ENCODE assay signal across 1 cellular context in the genomic region with DNA sequence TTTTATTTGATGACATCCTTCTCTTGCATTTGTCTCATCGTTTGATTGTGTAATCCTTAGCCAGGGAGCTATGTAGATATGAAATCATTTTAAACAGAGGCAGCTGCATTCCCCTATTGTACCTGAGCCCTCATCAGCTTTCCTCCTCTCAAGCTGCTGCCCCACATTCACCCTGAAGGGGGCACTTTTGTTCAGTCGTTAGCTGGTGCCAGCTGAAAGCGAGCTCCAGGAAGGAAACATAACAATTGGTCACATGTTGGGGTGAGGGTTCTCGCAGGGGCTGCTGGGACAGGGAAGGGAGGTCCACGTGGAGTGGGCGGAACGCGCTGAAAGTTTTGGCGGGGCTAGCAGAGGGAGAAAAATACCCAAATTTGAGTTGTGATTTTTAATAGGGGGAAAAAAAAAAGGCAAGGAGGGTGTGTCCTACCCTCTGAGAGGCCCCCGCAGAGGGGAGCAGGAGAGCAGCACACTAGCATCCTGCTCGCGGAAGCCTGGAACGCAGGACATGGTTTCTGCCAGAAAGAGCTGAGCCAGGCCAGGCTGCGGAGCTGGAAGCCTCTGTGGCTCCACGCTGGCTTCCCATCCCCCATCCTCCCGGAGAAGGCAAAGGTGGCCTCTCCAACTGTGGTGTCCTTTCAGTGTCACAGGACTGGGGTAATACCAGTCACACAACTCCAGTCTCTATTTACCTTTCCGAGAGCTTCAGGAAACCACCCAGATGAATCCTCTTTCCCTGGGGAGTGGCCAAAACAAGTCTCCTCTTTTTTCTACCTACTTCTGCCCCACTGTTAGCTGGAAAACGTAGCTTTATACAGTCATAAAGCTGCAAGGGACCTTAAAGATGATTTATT.
TF ChIP-seq lines count a peak whose summit lies in the region.

No MANE protein-coding gene starts in this region.

TF ChIP-seq in HEK293, 187 proteins besides CTCF, POLR2A, EP300 and RAD21 (continued from another document):
- TF ChIP-seq, protein P1, sequence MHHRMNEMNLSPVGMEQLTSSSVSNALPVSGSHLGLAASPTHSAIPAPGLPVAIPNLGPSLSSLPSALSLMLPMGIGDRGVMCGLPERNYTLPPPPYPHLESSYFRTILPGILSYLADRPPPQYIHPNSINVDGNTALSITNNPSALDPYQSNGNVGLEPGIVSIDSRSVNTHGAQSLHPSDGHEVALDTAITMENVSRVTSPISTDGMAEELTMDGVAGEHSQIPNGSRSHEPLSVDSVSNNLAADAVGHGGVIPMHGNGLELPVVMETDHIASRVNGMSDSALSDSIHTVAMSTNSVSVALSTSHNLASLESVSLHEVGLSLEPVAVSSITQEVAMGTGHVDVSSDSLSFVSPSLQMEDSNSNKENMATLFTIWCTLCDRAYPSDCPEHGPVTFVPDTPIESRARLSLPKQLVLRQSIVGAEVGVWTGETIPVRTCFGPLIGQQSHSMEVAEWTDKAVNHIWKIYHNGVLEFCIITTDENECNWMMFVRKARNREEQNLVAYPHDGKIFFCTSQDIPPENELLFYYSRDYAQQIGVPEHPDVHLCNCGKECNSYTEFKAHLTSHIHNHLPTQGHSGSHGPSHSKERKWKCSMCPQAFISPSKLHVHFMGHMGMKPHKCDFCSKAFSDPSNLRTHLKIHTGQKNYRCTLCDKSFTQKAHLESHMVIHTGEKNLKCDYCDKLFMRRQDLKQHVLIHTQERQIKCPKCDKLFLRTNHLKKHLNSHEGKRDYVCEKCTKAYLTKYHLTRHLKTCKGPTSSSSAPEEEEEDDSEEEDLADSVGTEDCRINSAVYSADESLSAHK (tag by site-specific recombination; IDR thresholded peaks at IDR 0.05): no peak
- peak; percentile 94 for TF ChIP-seq KLF10 (tag by site-specific recombination; IDR thresholded peaks at IDR 0.05)
- no peak for TF ChIP-seq ZNF37A (tag by site-specific recombination; IDR thresholded peaks at IDR 0.05)
- TF ChIP-seq ZNF792 (tag by site-specific recombination; IDR thresholded peaks at IDR 0.05): no peak
- no peak for TF ChIP-seq ZNF426 (tag by site-specific recombination; IDR thresholded peaks at IDR 0.05)
- TF ChIP-seq GFI1B (tag by site-specific recombination; IDR thresholded peaks at IDR 0.05): no peak
- peak; percentile 88 for TF ChIP-seq ZNF654 (tag by site-specific recombination; IDR thresholded peaks at IDR 0.05; ENCODE audit: low read depth)
- peak; percentile 42; the same call in 1 of the 2 replicates for TF ChIP-seq FEZF1 (tag by site-specific recombination; IDR thresholded peaks at IDR 0.05)
- no peak for TF ChIP-seq ZNF133 (tag by site-specific recombination; IDR thresholded peaks at IDR 0.05)
- peak; percentile 67; the same call in 1 of the 2 replicates for TF ChIP-seq KLF7 (tag by site-specific recombination; IDR thresholded peaks at IDR 0.05; ENCODE audit: borderline replicate concordance)
- TF ChIP-seq SP2 (tag by site-specific recombination; IDR thresholded peaks at IDR 0.05): peak; percentile 84
- TF ChIP-seq, protein P2, sequence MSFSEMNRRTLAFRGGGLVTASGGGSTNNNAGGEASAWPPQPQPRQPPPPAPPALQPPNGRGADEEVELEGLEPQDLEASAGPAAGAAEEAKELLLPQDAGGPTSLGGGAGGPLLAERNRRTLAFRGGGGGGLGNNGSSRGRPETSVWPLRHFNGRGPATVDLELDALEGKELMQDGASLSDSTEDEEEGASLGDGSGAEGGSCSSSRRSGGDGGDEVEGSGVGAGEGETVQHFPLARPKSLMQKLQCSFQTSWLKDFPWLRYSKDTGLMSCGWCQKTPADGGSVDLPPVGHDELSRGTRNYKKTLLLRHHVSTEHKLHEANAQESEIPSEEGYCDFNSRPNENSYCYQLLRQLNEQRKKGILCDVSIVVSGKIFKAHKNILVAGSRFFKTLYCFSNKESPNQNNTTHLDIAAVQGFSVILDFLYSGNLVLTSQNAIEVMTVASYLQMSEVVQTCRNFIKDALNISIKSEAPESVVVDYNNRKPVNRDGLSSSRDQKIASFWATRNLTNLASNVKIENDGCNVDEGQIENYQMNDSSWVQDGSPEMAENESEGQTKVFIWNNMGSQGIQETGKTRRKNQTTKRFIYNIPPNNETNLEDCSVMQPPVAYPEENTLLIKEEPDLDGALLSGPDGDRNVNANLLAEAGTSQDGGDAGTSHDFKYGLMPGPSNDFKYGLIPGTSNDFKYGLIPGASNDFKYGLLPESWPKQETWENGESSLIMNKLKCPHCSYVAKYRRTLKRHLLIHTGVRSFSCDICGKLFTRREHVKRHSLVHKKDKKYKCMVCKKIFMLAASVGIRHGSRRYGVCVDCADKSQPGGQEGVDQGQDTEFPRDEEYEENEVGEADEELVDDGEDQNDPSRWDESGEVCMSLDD (tag by site-specific recombination; IDR thresholded peaks at IDR 0.05): peak; percentile 92
- no peak for TF ChIP-seq ZNF248 (tag by site-specific recombination; IDR thresholded peaks at IDR 0.05)
- TF ChIP-seq EGR2 (tag by site-specific recombination; IDR thresholded peaks at IDR 0.05; ENCODE audit: low read depth): peak; percentile 66; the same call in 1 of the 2 replicates
- TF ChIP-seq, protein P3, sequence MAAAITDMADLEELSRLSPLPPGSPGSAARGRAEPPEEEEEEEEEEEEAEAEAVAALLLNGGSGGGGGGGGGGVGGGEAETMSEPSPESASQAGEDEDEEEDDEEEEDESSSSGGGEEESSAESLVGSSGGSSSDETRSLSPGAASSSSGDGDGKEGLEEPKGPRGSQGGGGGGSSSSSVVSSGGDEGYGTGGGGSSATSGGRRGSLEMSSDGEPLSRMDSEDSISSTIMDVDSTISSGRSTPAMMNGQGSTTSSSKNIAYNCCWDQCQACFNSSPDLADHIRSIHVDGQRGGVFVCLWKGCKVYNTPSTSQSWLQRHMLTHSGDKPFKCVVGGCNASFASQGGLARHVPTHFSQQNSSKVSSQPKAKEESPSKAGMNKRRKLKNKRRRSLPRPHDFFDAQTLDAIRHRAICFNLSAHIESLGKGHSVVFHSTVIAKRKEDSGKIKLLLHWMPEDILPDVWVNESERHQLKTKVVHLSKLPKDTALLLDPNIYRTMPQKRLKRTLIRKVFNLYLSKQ (tag by site-specific recombination; IDR thresholded peaks at IDR 0.05; ENCODE audit: borderline replicate concordance): no peak
- no peak for TF ChIP-seq ZNF843 (tag by site-specific recombination; IDR thresholded peaks at IDR 0.05)
- TF ChIP-seq ZNF266 (tag by site-specific recombination; IDR thresholded peaks at IDR 0.05; ENCODE audit: low read depth): no peak
- no peak for TF ChIP-seq ZNF530 (tag by site-specific recombination; IDR thresholded peaks at IDR 0.05; ENCODE audit: low read depth)
- no peak; the same call in 1 of the 2 replicates for TF ChIP-seq ZNF394 (tag by site-specific recombination; IDR thresholded peaks at IDR 0.05; ENCODE audit: borderline replicate concordance)
- TF ChIP-seq ZNF335 (tag by site-specific recombination; conservative IDR thresholded peaks at IDR 0.05): peak; percentile 79
- TF ChIP-seq ZBTB7A (tag by site-specific recombination; IDR thresholded peaks at IDR 0.05; ENCODE audit: low read depth): no peak
- 0 out of 2 replicates have a peak, but pooled peaks have one; percentile 5 for TF ChIP-seq OSR2 (tag by site-specific recombination; IDR thresholded peaks at IDR 0.05)
- TF ChIP-seq, protein P4, sequence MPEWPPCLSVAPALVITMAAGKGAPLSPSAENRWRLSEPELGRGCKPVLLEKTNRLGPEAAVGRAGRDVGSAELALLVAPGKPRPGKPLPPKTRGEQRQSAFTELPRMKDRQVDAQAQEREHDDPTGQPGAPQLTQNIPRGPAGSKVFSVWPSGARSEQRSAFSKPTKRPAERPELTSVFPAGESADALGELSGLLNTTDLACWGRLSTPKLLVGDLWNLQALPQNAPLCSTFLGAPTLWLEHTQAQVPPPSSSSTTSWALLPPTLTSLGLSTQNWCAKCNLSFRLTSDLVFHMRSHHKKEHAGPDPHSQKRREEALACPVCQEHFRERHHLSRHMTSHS (tag by site-specific recombination; IDR thresholded peaks at IDR 0.05): no peak
- TF ChIP-seq ZNF423 (tag by site-specific recombination; IDR thresholded peaks at IDR 0.05): no peak
- TF ChIP-seq, protein P5, sequence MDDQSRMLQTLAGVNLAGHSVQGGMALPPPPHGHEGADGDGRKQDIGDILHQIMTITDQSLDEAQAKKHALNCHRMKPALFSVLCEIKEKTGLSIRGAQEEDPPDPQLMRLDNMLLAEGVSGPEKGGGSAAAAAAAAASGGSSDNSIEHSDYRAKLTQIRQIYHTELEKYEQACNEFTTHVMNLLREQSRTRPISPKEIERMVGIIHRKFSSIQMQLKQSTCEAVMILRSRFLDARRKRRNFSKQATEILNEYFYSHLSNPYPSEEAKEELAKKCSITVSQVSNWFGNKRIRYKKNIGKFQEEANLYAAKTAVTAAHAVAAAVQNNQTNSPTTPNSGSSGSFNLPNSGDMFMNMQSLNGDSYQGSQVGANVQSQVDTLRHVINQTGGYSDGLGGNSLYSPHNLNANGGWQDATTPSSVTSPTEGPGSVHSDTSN (CRISPR knock-in tag; IDR thresholded peaks at IDR 0.05): no peak
- no peak for TF ChIP-seq ZNF112 (tag by site-specific recombination; IDR thresholded peaks at IDR 0.05)
- TF ChIP-seq ZFP69B (tag by site-specific recombination; IDR thresholded peaks at IDR 0.05): no peak
- TF ChIP-seq ZNF521 (tag by site-specific recombination; IDR thresholded peaks at IDR 0.05): no peak
- TF ChIP-seq, protein P6, sequence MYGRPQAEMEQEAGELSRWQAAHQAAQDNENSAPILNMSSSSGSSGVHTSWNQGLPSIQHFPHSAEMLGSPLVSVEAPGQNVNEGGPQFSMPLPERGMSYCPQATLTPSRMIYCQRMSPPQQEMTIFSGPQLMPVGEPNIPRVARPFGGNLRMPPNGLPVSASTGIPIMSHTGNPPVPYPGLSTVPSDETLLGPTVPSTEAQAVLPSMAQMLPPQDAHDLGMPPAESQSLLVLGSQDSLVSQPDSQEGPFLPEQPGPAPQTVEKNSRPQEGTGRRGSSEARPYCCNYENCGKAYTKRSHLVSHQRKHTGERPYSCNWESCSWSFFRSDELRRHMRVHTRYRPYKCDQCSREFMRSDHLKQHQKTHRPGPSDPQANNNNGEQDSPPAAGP (tag by site-specific recombination; IDR thresholded peaks at IDR 0.05): peak; percentile 43
- no peak for TF ChIP-seq ZNF529 (tag by site-specific recombination; IDR thresholded peaks at IDR 0.05; ENCODE audit: insufficient replicate concordance)
- TF ChIP-seq ZNF350 (tag by site-specific recombination; IDR thresholded peaks at IDR 0.05): no peak
- TF ChIP-seq IKZF3 (tag by site-specific recombination; IDR thresholded peaks at IDR 0.05): peak; percentile 28; the same call in 1 of the 2 replicates
- TF ChIP-seq GLI2 (tag by site-specific recombination; IDR thresholded peaks at IDR 0.05; ENCODE audit: borderline replicate concordance, low read depth): no peak
- TF ChIP-seq, protein P7, sequence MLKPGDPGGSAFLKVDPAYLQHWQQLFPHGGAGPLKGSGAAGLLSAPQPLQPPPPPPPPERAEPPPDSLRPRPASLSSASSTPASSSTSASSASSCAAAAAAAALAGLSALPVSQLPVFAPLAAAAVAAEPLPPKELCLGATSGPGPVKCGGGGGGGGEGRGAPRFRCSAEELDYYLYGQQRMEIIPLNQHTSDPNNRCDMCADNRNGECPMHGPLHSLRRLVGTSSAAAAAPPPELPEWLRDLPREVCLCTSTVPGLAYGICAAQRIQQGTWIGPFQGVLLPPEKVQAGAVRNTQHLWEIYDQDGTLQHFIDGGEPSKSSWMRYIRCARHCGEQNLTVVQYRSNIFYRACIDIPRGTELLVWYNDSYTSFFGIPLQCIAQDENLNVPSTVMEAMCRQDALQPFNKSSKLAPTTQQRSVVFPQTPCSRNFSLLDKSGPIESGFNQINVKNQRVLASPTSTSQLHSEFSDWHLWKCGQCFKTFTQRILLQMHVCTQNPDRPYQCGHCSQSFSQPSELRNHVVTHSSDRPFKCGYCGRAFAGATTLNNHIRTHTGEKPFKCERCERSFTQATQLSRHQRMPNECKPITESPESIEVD (tag by site-specific recombination; IDR thresholded peaks at IDR 0.05): peak; percentile 59
- TF ChIP-seq ZNF175 (tag by site-specific recombination; IDR thresholded peaks at IDR 0.05): no peak
- TF ChIP-seq, protein P8, sequence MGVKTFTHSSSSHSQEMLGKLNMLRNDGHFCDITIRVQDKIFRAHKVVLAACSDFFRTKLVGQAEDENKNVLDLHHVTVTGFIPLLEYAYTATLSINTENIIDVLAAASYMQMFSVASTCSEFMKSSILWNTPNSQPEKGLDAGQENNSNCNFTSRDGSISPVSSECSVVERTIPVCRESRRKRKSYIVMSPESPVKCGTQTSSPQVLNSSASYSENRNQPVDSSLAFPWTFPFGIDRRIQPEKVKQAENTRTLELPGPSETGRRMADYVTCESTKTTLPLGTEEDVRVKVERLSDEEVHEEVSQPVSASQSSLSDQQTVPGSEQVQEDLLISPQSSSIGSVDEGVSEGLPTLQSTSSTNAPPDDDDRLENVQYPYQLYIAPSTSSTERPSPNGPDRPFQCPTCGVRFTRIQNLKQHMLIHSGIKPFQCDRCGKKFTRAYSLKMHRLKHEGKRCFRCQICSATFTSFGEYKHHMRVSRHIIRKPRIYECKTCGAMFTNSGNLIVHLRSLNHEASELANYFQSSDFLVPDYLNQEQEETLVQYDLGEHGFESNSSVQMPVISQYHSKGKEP (tag by site-specific recombination; IDR thresholded peaks at IDR 0.05): peak; percentile 20; the same call in 1 of the 2 replicates
- TF ChIP-seq SP3 (tag by site-specific recombination; IDR thresholded peaks at IDR 0.05): peak; percentile 88
